ENCODE assay signal across 14 cellular contexts in genomic region chr6:26029857-26030653, GRCh38. TPM values are rescaled to one million over a fixed set of nuclear protein-coding genes. Genes with fewer than 3 reads are reported as not detected.
DNase-seq lines count a peak whose midpoint lies in the region; ATAC-seq and TF ChIP-seq lines count a peak whose summit lies in the region.
"Had no signal": no experiment of that assay in that cellular context is flagged by ENCODE, and none has a peak within 500 bp of the region (broad histone marks: within the 10 kb centered on the region; RNA-seq: fewer than 3 reads in every experiment).

No MANE protein-coding gene starts in this region.

- no peak overlapping the region for H3K4me2 ChIP-seq in smooth muscle cell

- DNase-seq in activated naive CD4-positive, alpha-beta T cell treated with Interleukin-2 at 50 U/mL for 16 hours: no peak
- DNase-seq in NCI-H82 (lab: John Stamatoyannopoulos, UW) (peak; percentile 56), smooth muscle cell (lab: John Stamatoyannopoulos, UW; ENCODE audit: unreplicated experiment) (no peak), NCI-H2227 treated with DMSO at 0.1 percent for 48 hours (lab: John Stamatoyannopoulos, UW) (no peak), A172 (ENCODE audit: low spot score) (no peak)
- DNase-seq in activated naive CD4-positive, alpha-beta T cell treated with anti-CD3 and anti-CD28 coated beads, Interleukin-2, amount 50 U/mL, for 72 hours (ENCODE audit: low spot score in 2 of 2): no peak
- DNase-seq: gastrocnemius medialis, NCI-H226 had no signal

- peaks cover 16% of the 10 kb centered on the region for H3F3A ChIP-seq in smooth muscle cell (ENCODE audit: low read depth)

- H3K9me3 ChIP-seq in smooth muscle cell (replicated peaks; ENCODE audit: low read depth): no peaks in the 10 kb centered on the region
- H3K9me3 ChIP-seq: gastrocnemius medialis, right atrium auricular region had no signal

- peak overlapping the region; percentile 41 for H3K27ac Mint-ChIP-seq in activated naive CD4-positive, alpha-beta T cell treated with anti-CD3 and anti-CD28 coated beads, Interleukin-2, amount 50 U/mL, for 24 hours
- peak overlapping the region; percentile 100 for H3K27ac Mint-ChIP-seq in activated naive CD4-positive, alpha-beta T cell treated with anti-CD3 and anti-CD28 coated beads, Interleukin-2, amount 50 U/mL, for 72 hours
- H3K27ac Mint-ChIP-seq: dendritic cell treated with granulocyte-macrophage colony-stimulating factor and Interleukin-4, amounts not matched to agents 40 ng/mL and 50 ng/mL, for 4 days; memory B cell had no signal

- peak overlapping the region; percentile 18 for H3K27ac ChIP-seq in smooth muscle cell (ENCODE audit: low read depth)
- H3K27ac ChIP-seq: gastrocnemius medialis, right atrium auricular region had no signal

- no peak overlapping the region for H3K4me3 ChIP-seq in smooth muscle cell
- H3K4me3 ChIP-seq: gastrocnemius medialis, right atrium auricular region had no signal

- H3K9ac ChIP-seq in smooth muscle cell (ENCODE audit: low read depth): no peak overlapping the region

- no peak for TF ChIP-seq CTCF in smooth muscle cell (IDR thresholded peaks at IDR 0.05; ENCODE audit: borderline replicate concordance, insufficient read depth, poor library complexity, severe bottlenecking)

- H3K27me3 ChIP-seq in smooth muscle cell (ENCODE audit: low read depth): no peaks in the 10 kb centered on the region
- H3K27me3 ChIP-seq: right atrium auricular region had no signal

- peaks cover 77% of the 10 kb centered on the region for H3K4me1 Mint-ChIP-seq in activated naive CD4-positive, alpha-beta T cell treated with anti-CD3 and anti-CD28 coated beads, Interleukin-2, amount 50 U/mL, for 24 hours

- H4K20me1 ChIP-seq in smooth muscle cell (ENCODE audit: low read depth): no peaks in the 10 kb centered on the region

- H3K9me3 Mint-ChIP-seq in activated naive CD4-positive, alpha-beta T cell treated with anti-CD3 and anti-CD28 coated beads, Interleukin-2, amount 50 U/mL, for 24 hours: no peaks in the 10 kb centered on the region
- H3K9me3 Mint-ChIP-seq in activated naive CD4-positive, alpha-beta T cell treated with anti-CD3 and anti-CD28 coated beads, Interleukin-2, amount 50 U/mL, for 72 hours: no peaks in the 10 kb centered on the region
- H3K9me3 Mint-ChIP-seq: dendritic cell treated with granulocyte-macrophage colony-stimulating factor and Interleukin-4, amounts not matched to agents 40 ng/mL and 50 ng/mL, for 4 days had no signal

- H3K4me3 Mint-ChIP-seq in activated naive CD4-positive, alpha-beta T cell treated with anti-CD3 and anti-CD28 coated beads, Interleukin-2, amount 50 U/mL, for 24 hours: no peak overlapping the region
- H3K4me3 Mint-ChIP-seq: CD14-positive monocyte; dendritic cell treated with granulocyte-macrophage colony-stimulating factor and Interleukin-4, amounts not matched to agents 40 ng/mL and 50 ng/mL, for 4 days; memory B cell had no signal

- H3K79me2 ChIP-seq in smooth muscle cell (ENCODE audit: low read depth): no peaks in the 10 kb centered on the region

- WGBS in smooth muscle cell (ENCODE audit: low lambda C conversion rate): 66% methylated on average over 7 of the region's 7 CpGs

- no peaks in the 10 kb centered on the region for H3K36me3 ChIP-seq in smooth muscle cell (ENCODE audit: low read depth)
- H3K36me3 ChIP-seq: gastrocnemius medialis, right atrium auricular region had no signal

- no peak overlapping the region for H2AFZ ChIP-seq in smooth muscle cell (ENCODE audit: low read depth)

- no peaks in the 10 kb centered on the region for H3K27me3 Mint-ChIP-seq in activated naive CD4-positive, alpha-beta T cell treated with anti-CD3 and anti-CD28 coated beads, Interleukin-2, amount 50 U/mL, for 24 hours
- H3K27me3 Mint-ChIP-seq: dendritic cell treated with granulocyte-macrophage colony-stimulating factor and Interleukin-4, amounts not matched to agents 40 ng/mL and 50 ng/mL, for 4 days; memory B cell had no signal

- H3K36me3 Mint-ChIP-seq in activated naive CD4-positive, alpha-beta T cell treated with anti-CD3 and anti-CD28 coated beads, Interleukin-2, amount 50 U/mL, for 24 hours: no peaks in the 10 kb centered on the region
- peaks cover 0 to 12% of the 10 kb centered on the region in 2 donors for H3K36me3 Mint-ChIP-seq in activated naive CD4-positive, alpha-beta T cell treated with anti-CD3 and anti-CD28 coated beads, Interleukin-2, amount 50 U/mL, for 72 hours
- H3K36me3 Mint-ChIP-seq: CD14-positive monocyte, memory B cell had no signal

- H3K4me1 ChIP-seq in smooth muscle cell (ENCODE audit: low read depth): peaks cover 47% of the 10 kb centered on the region

- no peak for ATAC-seq in activated naive CD4-positive, alpha-beta T cell treated with anti-CD3 and anti-CD28 coated beads, Interleukin-2, amount 50 U/mL, for 72 hours
- ATAC-seq in HG02610 (IDR thresholded peaks at IDR 0.05; ENCODE audit: unreplicated experiment): no peak
- ATAC-seq: gastrocnemius medialis had no signal

RNA-seq across cellular contexts. Expression of gene HFE, which starts 57.2 kb away (rescaled TPM):
- 1 to 10 TPM in 1 of 2 donors, under 1 TPM in 1; 0.23 to 2.1 TPM for total RNA-seq in activated naive CD4-positive, alpha-beta T cell treated with anti-CD3 and anti-CD28 coated beads, Interleukin-2, amount 50 U/mL, for 72 hours
- 4.9 and 5.5 TPM in 2 replicates for total RNA-seq in smooth muscle cell
- 2.1 and 7.5 TPM in 2 replicates for polyA plus RNA-seq in smooth muscle cell
- total RNA-seq in A172 (2014; rRNA removed; shearing (Covaris generic)): 15.6 and 17.0 TPM in 2 replicates
